1 cellular context compared by ENCODE assay signal in genomic region chr3:195543642-195544536, GRCh38.
TF ChIP-seq lines count a peak whose summit lies in the region.

No MANE protein-coding gene starts in this region.

TF ChIP-seq in HepG2, 621 proteins besides CTCF, POLR2A, EP300 and RAD21 (continued from another document and continues in another):
- no peak for TF ChIP-seq ZNF639 (CRISPR knock-in tag; conservative IDR thresholded peaks at IDR 0.05)
- TF ChIP-seq ZNF33B (CRISPR knock-in tag; IDR thresholded peaks at IDR 0.05) = no peak
- TF ChIP-seq SKI (IDR thresholded peaks at IDR 0.05; ENCODE audit: partially characterized antibody) = no peak
- TF ChIP-seq ZKSCAN1 (IDR thresholded peaks at IDR 0.05; ENCODE audit: low read length) = no peak
- no peak for TF ChIP-seq MAFF (IDR thresholded peaks at IDR 0.05; ENCODE audit: low read depth, low read length)
- TF ChIP-seq NFYB (CRISPR knock-in tag; IDR thresholded peaks at IDR 0.05) = no peak
- no peak for TF ChIP-seq XBP1 (CRISPR knock-in tag; IDR thresholded peaks at IDR 0.05)
- TF ChIP-seq RNF219 (CRISPR knock-in tag; IDR thresholded peaks at IDR 0.05) = no peak
- TF ChIP-seq GATAD1 (CRISPR knock-in tag; IDR thresholded peaks at IDR 0.05) = no peak
- no peak for TF ChIP-seq DPF2 (CRISPR knock-in tag; IDR thresholded peaks at IDR 0.05; ENCODE audit: borderline replicate concordance, low read depth)
- TF ChIP-seq TGIF2 (CRISPR knock-in tag; IDR thresholded peaks at IDR 0.05) = 0 out of 2 replicates have a peak, but pooled peaks have one; percentile 18
- TF ChIP-seq FOXJ3 (CRISPR knock-in tag; IDR thresholded peaks at IDR 0.05; ENCODE audit: borderline replicate concordance) = peak; percentile 24; the same call in 1 of the 2 replicates
- TF ChIP-seq ZNF235 (CRISPR knock-in tag; IDR thresholded peaks at IDR 0.05; ENCODE audit: borderline replicate concordance) = no peak
- TF ChIP-seq SMYD3 (CRISPR knock-in tag; IDR thresholded peaks at IDR 0.05) = no peak
- no peak for TF ChIP-seq KDM4B (CRISPR knock-in tag; IDR thresholded peaks at IDR 0.05)
- no peak for TF ChIP-seq CREB3 (CRISPR knock-in tag; IDR thresholded peaks at IDR 0.05)
- no peak for TF ChIP-seq POGK (CRISPR knock-in tag; conservative IDR thresholded peaks at IDR 0.05)
- no peak for TF ChIP-seq FOSL1 (CRISPR knock-in tag; IDR thresholded peaks at IDR 0.05; ENCODE audit: borderline replicate concordance)
- peak; percentile 98 for TF ChIP-seq PRDM15 (CRISPR knock-in tag; IDR thresholded peaks at IDR 0.05)
- TF ChIP-seq ATF6 (CRISPR knock-in tag; conservative IDR thresholded peaks at IDR 0.05) = peak; percentile 35; the same call in 1 of the 2 replicates
- TF ChIP-seq CEBPZ (IDR thresholded peaks at IDR 0.05; ENCODE audit: low read length) = no peak
- TF ChIP-seq ZNF841 (CRISPR knock-in tag; IDR thresholded peaks at IDR 0.05; ENCODE audit: borderline replicate concordance) = no peak
- no peak for TF ChIP-seq ZFY (CRISPR knock-in tag; IDR thresholded peaks at IDR 0.05)
- TF ChIP-seq GABPB1 (CRISPR knock-in tag; IDR thresholded peaks at IDR 0.05) = no peak
- no peak for TF ChIP-seq ZBTB44 (CRISPR knock-in tag; IDR thresholded peaks at IDR 0.05)
- no peak for TF ChIP-seq ZNF3 (CRISPR knock-in tag; IDR thresholded peaks at IDR 0.05)
- TF ChIP-seq FUBP1 (CRISPR knock-in tag; IDR thresholded peaks at IDR 0.05; ENCODE audit: borderline replicate concordance) = no peak
- TF ChIP-seq HNF4G (IDR thresholded peaks at IDR 0.05; ENCODE audit: borderline replicate concordance, low read depth, low read length) = no peak
- TF ChIP-seq HNF4G (CRISPR knock-in tag; IDR thresholded peaks at IDR 0.05; ENCODE audit: borderline replicate concordance, low read depth) = no peak
- TF ChIP-seq ZNF224 (CRISPR knock-in tag; IDR thresholded peaks at IDR 0.05) = no peak
- no peak for TF ChIP-seq ZNF512B (CRISPR knock-in tag; IDR thresholded peaks at IDR 0.05; ENCODE audit: borderline replicate concordance)
